In the genomic region with DNA sequence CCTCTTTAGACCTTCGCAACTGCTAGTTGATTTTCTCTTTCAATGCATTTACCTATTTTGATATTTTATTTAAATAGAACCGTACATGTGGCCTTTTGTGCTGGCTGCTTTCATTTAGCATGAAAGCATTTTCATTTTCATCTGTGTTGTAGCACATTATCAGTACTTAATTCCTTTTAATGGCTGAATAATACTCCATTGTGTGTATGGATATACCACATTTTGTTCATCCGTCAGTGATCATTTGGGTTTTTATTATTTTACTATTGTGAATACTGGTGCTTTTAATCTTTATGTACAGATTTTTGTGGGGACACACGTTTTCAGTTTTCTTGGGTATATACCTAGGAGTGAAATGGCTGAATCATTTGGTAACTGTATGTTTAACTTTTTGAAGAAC, we compare ENCODE assay signal across 29 cellular contexts.
"Had no signal": no experiment of that assay in that cellular context is flagged by ENCODE, and none has a peak within 500 bp of the region (broad histone marks: within the 10 kb centered on the region; RNA-seq: fewer than 3 reads in every experiment).

No MANE protein-coding gene starts in this region.

- H3K4me1 Mint-ChIP-seq: nephron, neural crest cell had no signal

- H3K4me3 Mint-ChIP-seq: natural killer cell; nephron; neural crest cell; stimulated activated effector memory CD8-positive, alpha-beta T cell treated with anti-CD3 and anti-CD28 coated beads, Interleukin-12 subunit alpha, Interleukin-12 subunit beta, amount 100 ng/mL, for 72 hours; stimulated activated naive B cell treated with anti-CD40 and anti-IgM and Interleukin-4, amounts not matched to agents 10 μg/mL and 1 μg/mL and 100 μg/mL, for 72 hours; stimulated activated naive CD8-positive, alpha-beta T cell treated with anti-CD3 and anti-CD28 coated beads, Interleukin-15, Interleukin-2, amounts not matched to agents 100 ng/mL and 50 ng/mL, for 24 hours had no signal

- H2AFZ ChIP-seq: parathyroid adenoma had no signal

- H3K36me3 ChIP-seq: ovary, right lobe of liver, sigmoid colon, stomach, thoracic aorta, thyroid gland, tibial nerve, upper lobe of left lung, vagina had no signal

- DNase-seq: natural killer cell; occipital lobe; ovary; posterior cingulate gyrus; psoas muscle; right cardiac atrium; right lobe of liver; sigmoid colon; small intestine; stimulated activated CD4-positive, alpha-beta T cell treated with anti-CD3 and anti-CD28 coated beads, Interleukin-15, amount 100 ng/mL, for 24 hours; stimulated activated CD4-positive, alpha-beta T cell treated with anti-CD3 and anti-CD28 coated beads, Interleukin-2, amount 100 ng/mL, for 24 hours; stimulated activated CD4-positive, alpha-beta T cell treated with anti-CD3 and anti-CD28 coated beads, Interleukin-2, amount 100 ng/mL, for 48 hours; stimulated activated CD4-positive, alpha-beta T cell treated with anti-CD3 and anti-CD28 coated beads, Interleukin-4, amount 100 ng/mL, for 24 hours; stimulated activated naive B cell treated with anti-CD40 and anti-IgM and Interleukin-4, amounts not matched to agents 10 μg/mL and 1 μg/mL and 100 μg/mL, for 72 hours; stimulated activated naive CD4-positive, alpha-beta T cell treated with Interleukin-2 at 50 U/mL for 16 hours; stomach; thyroid gland; trophoblast cell; upper lobe of left lung had no signal

- H3K27me3 ChIP-seq: ovary, right lobe of liver, sigmoid colon, stomach, thyroid gland, tibial nerve, upper lobe of left lung, vagina had no signal

- H3K9me3 Mint-ChIP-seq: natural killer cell; stimulated activated effector memory CD8-positive, alpha-beta T cell treated with anti-CD3 and anti-CD28 coated beads, Interleukin-12 subunit alpha, Interleukin-12 subunit beta, amount 100 ng/mL, for 72 hours; stimulated activated naive CD8-positive, alpha-beta T cell treated with anti-CD3 and anti-CD28 coated beads, Interleukin-15, Interleukin-2, amounts not matched to agents 100 ng/mL and 50 ng/mL, for 24 hours had no signal

- H3K9ac ChIP-seq: parathyroid adenoma had no signal

- FAIRE-seq: small intestine, urothelium cell line had no signal

- H3K4me1 ChIP-seq: parathyroid adenoma, right lobe of liver had no signal

- H3K27ac Mint-ChIP-seq: natural killer cell; nephron; progenitor cell of endocrine pancreas; stimulated activated effector memory CD8-positive, alpha-beta T cell treated with anti-CD3 and anti-CD28 coated beads, Interleukin-12 subunit alpha, Interleukin-12 subunit beta, amount 100 ng/mL, for 72 hours; stimulated activated naive B cell treated with anti-CD40 and anti-IgM and Interleukin-4, amounts not matched to agents 10 μg/mL and 1 μg/mL and 100 μg/mL, for 72 hours; stimulated activated naive CD8-positive, alpha-beta T cell treated with anti-CD3 and anti-CD28 coated beads, Interleukin-15, Interleukin-2, amounts not matched to agents 100 ng/mL and 50 ng/mL, for 24 hours had no signal

- H3K9me3 ChIP-seq: ovary, right lobe of liver, stomach, thoracic aorta, thyroid gland, upper lobe of left lung, vagina had no signal

- H3K27me3 Mint-ChIP-seq: progenitor cell of endocrine pancreas; stimulated activated naive B cell treated with anti-CD40 and anti-IgM and Interleukin-4, amounts not matched to agents 10 μg/mL and 1 μg/mL and 100 μg/mL, for 72 hours; stimulated activated naive CD8-positive, alpha-beta T cell treated with anti-CD3 and anti-CD28 coated beads, Interleukin-15, Interleukin-2, amounts not matched to agents 100 ng/mL and 50 ng/mL, for 24 hours had no signal

- H3K27ac ChIP-seq: ovary, parathyroid adenoma, psoas muscle, right lobe of liver, sigmoid colon, stomach, thoracic aorta, thyroid gland, tibial nerve, upper lobe of left lung, vagina had no signal

- H3K36me3 Mint-ChIP-seq: natural killer cell; stimulated activated effector memory CD8-positive, alpha-beta T cell treated with anti-CD3 and anti-CD28 coated beads, Interleukin-12 subunit alpha, Interleukin-12 subunit beta, amount 100 ng/mL, for 72 hours; stimulated activated naive B cell treated with anti-CD40 and anti-IgM and Interleukin-4, amounts not matched to agents 10 μg/mL and 1 μg/mL and 100 μg/mL, for 72 hours had no signal

- ATAC-seq: natural killer cell; psoas muscle; right cardiac atrium; right lobe of liver; stimulated activated effector memory CD8-positive, alpha-beta T cell treated with anti-CD3 and anti-CD28 coated beads, Interleukin-12 subunit alpha, Interleukin-12 subunit beta, amount 100 ng/mL, for 72 hours; stimulated activated naive B cell treated with anti-CD40 and anti-IgM and Interleukin-4, amounts not matched to agents 10 μg/mL and 1 μg/mL and 100 μg/mL, for 72 hours had no signal

- H3K4me3 ChIP-seq: ovary, psoas muscle, right lobe of liver, sigmoid colon, stomach, thoracic aorta, thyroid gland, tibial nerve, upper lobe of left lung, vagina had no signal
